ENCODE assay signal across 15 cellular contexts in the genomic region with DNA sequence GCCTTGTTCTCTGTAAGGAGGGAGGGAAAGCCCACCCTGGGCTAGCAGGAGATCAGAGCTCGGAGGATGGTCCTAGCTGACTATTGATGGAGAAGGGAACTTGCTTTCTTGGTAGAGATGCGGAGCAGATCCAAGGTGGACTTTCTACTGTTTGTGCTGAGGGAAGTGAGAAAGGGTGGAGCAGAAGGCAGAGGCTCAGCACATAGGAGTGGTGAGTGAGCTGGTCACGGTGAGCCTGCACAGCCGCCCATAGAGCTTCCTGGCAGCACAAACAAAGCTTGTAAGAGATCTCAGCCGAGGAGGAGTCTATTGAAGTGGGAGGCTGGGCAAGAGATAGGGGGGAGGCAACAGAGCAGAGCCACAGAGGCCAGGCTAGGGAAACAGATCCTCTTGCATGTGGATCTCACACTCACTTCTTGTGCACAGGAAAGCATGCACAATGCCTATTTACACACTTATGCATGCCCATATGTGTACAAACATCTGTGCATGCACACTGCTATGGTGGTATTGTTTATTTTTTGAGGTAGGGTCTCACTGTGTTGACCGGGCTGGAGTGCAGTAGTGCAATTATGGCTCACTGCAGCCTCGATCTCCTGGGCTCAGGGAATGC.
"Had no signal": no experiment of that assay in that cellular context is flagged by ENCODE, and none has a peak within 500 bp of the region (broad histone marks: within the 10 kb centered on the region; RNA-seq: fewer than 3 reads in every experiment).

No MANE protein-coding gene starts in this region.

- H3K9me3 ChIP-seq: ovary, thoracic aorta had no signal

- H3K79me2 ChIP-seq: hepatocyte had no signal

- H3K4me2 ChIP-seq: hepatocyte had no signal

- H3K36me3 ChIP-seq: ovary, thoracic aorta had no signal

- DNase-seq: activated CD8-positive, alpha-beta memory T cell treated with anti-CD3 and anti-CD28 coated beads, Interleukin-2, amount 10 ng/mL, durations not matched to agents 7 days and 5 days; activated gamma-delta T cell; activated T-cell treated with anti-CD3 and anti-CD28 coated beads, Interleukin-2, amount 50 U/mL, for 24 hours; amygdala; mesendoderm; ovary; stimulated activated CD4-positive, alpha-beta T cell treated with anti-CD3 and anti-CD28 coated beads, Interleukin-4, amount 100 ng/mL, for 1 hour had no signal

- H3K27ac ChIP-seq: hepatocyte, ovary, thoracic aorta had no signal

- FAIRE-seq: kidney, TTC549 had no signal

- H3K4me3 Mint-ChIP-seq: activated CD8-positive, alpha-beta memory T cell treated with anti-CD3 and anti-CD28 coated beads, Interleukin-2, amount 10 ng/mL, durations not matched to agents 7 days and 5 days; activated naive CD8-positive, alpha-beta T cell; activated T-cell treated with anti-CD3 and anti-CD28 coated beads, Interleukin-2, amount 50 U/mL, for 24 hours; brain; central memory CD8-positive, alpha-beta T cell; stimulated activated naive CD8-positive, alpha-beta T cell treated with anti-CD3 and anti-CD28 coated beads, Interleukin-15, Interleukin-2, amounts not matched to agents 100 ng/mL and 50 ng/mL, for 24 hours had no signal

- H3K27ac Mint-ChIP-seq: activated CD8-positive, alpha-beta memory T cell treated with anti-CD3 and anti-CD28 coated beads, Interleukin-2, amount 10 ng/mL, durations not matched to agents 7 days and 5 days; activated naive CD8-positive, alpha-beta T cell; activated T-cell treated with anti-CD3 and anti-CD28 coated beads, Interleukin-2, amount 50 U/mL, for 24 hours; stimulated activated naive CD8-positive, alpha-beta T cell treated with anti-CD3 and anti-CD28 coated beads, Interleukin-15, Interleukin-2, amounts not matched to agents 100 ng/mL and 50 ng/mL, for 24 hours had no signal

- H3K27me3 ChIP-seq: hepatocyte, ovary had no signal

- H3K9me3 Mint-ChIP-seq: activated T-cell treated with anti-CD3 and anti-CD28 coated beads, Interleukin-2, amount 50 U/mL, for 24 hours; brain; central memory CD8-positive, alpha-beta T cell; stimulated activated naive CD8-positive, alpha-beta T cell treated with anti-CD3 and anti-CD28 coated beads, Interleukin-15, Interleukin-2, amounts not matched to agents 100 ng/mL and 50 ng/mL, for 24 hours had no signal

- H2AFZ ChIP-seq: hepatocyte had no signal

- H3K36me3 Mint-ChIP-seq: activated CD8-positive, alpha-beta memory T cell treated with anti-CD3 and anti-CD28 coated beads, Interleukin-2, amount 10 ng/mL, durations not matched to agents 7 days and 5 days; activated naive CD8-positive, alpha-beta T cell; brain had no signal

- H3K4me1 Mint-ChIP-seq: activated CD8-positive, alpha-beta memory T cell treated with anti-CD3 and anti-CD28 coated beads, Interleukin-2, amount 10 ng/mL, durations not matched to agents 7 days and 5 days had no signal

- H3K4me3 ChIP-seq: hepatocyte, ovary, thoracic aorta had no signal
